Comparison of ENCODE assay signal across 10 cellular contexts in the genomic region with DNA sequence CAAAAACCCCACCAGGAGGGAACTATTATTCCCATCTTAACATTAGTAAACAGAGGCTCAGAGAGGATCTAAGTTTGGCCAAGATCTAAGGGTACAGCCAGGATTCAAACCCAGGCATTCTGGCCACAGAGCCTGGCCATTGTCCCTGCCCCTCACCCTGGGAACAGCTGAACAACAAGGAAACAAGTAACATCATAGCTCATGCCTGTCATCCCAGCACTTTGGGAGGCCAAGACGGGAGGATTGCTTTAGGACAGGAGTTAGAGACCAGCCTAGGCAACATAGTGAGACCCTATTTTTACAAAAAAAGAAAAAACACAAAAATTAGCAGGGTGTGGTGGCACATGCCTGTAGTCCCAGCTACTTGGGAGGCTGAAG. TPM values are rescaled to one million over a fixed set of nuclear protein-coding genes. Genes with fewer than 3 reads are reported as not detected.
A peak's percentile ranks its signal among the peaks of the same experiment; 100 is the strongest.
DNase-seq lines count a peak whose midpoint lies in the region; ATAC-seq and TF ChIP-seq lines count a peak whose summit lies in the region.
"Had no signal": no experiment of that assay in that cellular context is flagged by ENCODE, and none has a peak within 500 bp of the region (broad histone marks: within the 10 kb centered on the region; RNA-seq: fewer than 3 reads in every experiment).

No MANE protein-coding gene starts in this region.

- H3K4me3 ChIP-seq in heart left ventricle (peak overlapping the region in 1 of 12 donors; percentile 28), OCI-LY3 (ENCODE audit: low read length) (peak overlapping the region; percentile 71), esophagus (ENCODE audit: low read depth in 1 of 2, low read length in 2 of 2) (no peak overlapping the region), upper lobe of right lung (no peak overlapping the region)

- TF ChIP-seq CTCF in heart left ventricle (IDR thresholded peaks at IDR 0.05) (no peak), OCI-LY3 (IDR thresholded peaks at IDR 0.05; ENCODE audit: low read depth, low read length) (no peak), upper lobe of right lung (IDR thresholded peaks at IDR 0.05) (no peak)

- DNase-seq in heart left ventricle (no peak), cardiac septum (ENCODE audit: low spot score) (no peak), upper lobe of right lung (no peak), posterior vena cava (ENCODE audit: low spot score) (no peak), pons (ENCODE audit: low spot score) (no peak)
- no peak for DNase-seq in effector CD8-positive, alpha-beta T cell (lab: John Stamatoyannopoulos, UW)
- DNase-seq: activated CD8-positive, alpha-beta memory T cell treated with anti-CD3 and anti-CD28 coated beads for 24 hours; COR-L47 had no signal

- H3K36me3 ChIP-seq in heart left ventricle: no peaks in the 10 kb centered on the region
- H3K36me3 ChIP-seq in OCI-LY3 (replicated peaks; ENCODE audit: low read depth, low read length): peaks cover 39% of the 10 kb centered on the region
- H3K36me3 ChIP-seq in esophagus (ENCODE audit: control insufficient read depth in 2 of 2, insufficient read depth in 2 of 2, low read length in 1 of 2): no peaks in the 10 kb centered on the region
- no peaks in the 10 kb centered on the region for H3K36me3 ChIP-seq in upper lobe of right lung

- peak overlapping the region; percentile 97 for H3K4me2 ChIP-seq in OCI-LY3 (ENCODE audit: low read length)

- H3K79me2 ChIP-seq in OCI-LY3 (ENCODE audit: low read length): peaks cover 100% of the 10 kb centered on the region

- H3K9me3 ChIP-seq in heart left ventricle (no peaks in the 10 kb centered on the region), OCI-LY3 (ENCODE audit: insufficient read depth, low read length) (no peaks in the 10 kb centered on the region), esophagus (ENCODE audit: control insufficient read depth in 2 of 2, insufficient read depth in 1 of 2, low read depth in 1 of 2, low read length in 1 of 2) (no peaks in the 10 kb centered on the region), upper lobe of right lung (no peaks in the 10 kb centered on the region)

- H3K4me1 ChIP-seq in heart left ventricle: peaks cover 0 to 74% (median 10%) of the 10 kb centered on the region in 12 donors
- peaks cover 65% of the 10 kb centered on the region for H3K4me1 ChIP-seq in OCI-LY3 (ENCODE audit: low read length)
- H3K4me1 ChIP-seq in esophagus (ENCODE audit: control insufficient read depth in 2 of 2, insufficient read depth in 2 of 2, low read length in 1 of 2): peaks cover 13 to 18% of the 10 kb centered on the region in 2 donors
- peaks cover 60% of the 10 kb centered on the region for H3K4me1 ChIP-seq in upper lobe of right lung

- intact Hi-C loops in heart left ventricle (cut with DNase I) (no loop called here), cardiac septum (cut with DNase I) (no loop called here), upper lobe of right lung (cut with DNase I) (no loop called here), posterior vena cava (cut with DNase I) (no loop called here)

- no peak for ATAC-seq in heart left ventricle
- no peak for ATAC-seq in upper lobe of right lung

- H3K27ac ChIP-seq in heart left ventricle: peak overlapping the region in 7 of 12 donors; percentile 11 to 86 (median 54)
- H3K27ac ChIP-seq in OCI-LY3 (ENCODE audit: low read length): peak overlapping the region; percentile 94
- peak overlapping the region; percentile 18 to 57 for H3K27ac ChIP-seq in esophagus (ENCODE audit: low read depth in 2 of 2, low read length in 1 of 2)
- peak overlapping the region; percentile 40 for H3K27ac ChIP-seq in upper lobe of right lung

- no peak for TF ChIP-seq POLR2A in heart left ventricle (IDR thresholded peaks at IDR 0.05)

- peaks cover 96% of the 10 kb centered on the region for H4K20me1 ChIP-seq in OCI-LY3 (ENCODE audit: insufficient read depth, low read length)

- 84 to 88% (median 87%) methylated on average over 1 of the region's 1 CpG for WGBS in heart left ventricle, 4 donors
- 84% methylated on average over 1 of the region's 1 CpG for WGBS in esophagus, 2 donors

- peak overlapping the region; percentile 64 for H3K9ac ChIP-seq in OCI-LY3 (ENCODE audit: low read length)

- H3K27me3 ChIP-seq in heart left ventricle (peaks cover 0 to 4% (median 0%) of the 10 kb centered on the region in 9 donors), OCI-LY3 (ENCODE audit: low read depth, low read length) (no peaks in the 10 kb centered on the region), esophagus (ENCODE audit: control insufficient read depth in 1 of 2, insufficient read depth in 2 of 2, low read length in 2 of 2) (no peaks in the 10 kb centered on the region), upper lobe of right lung (no peaks in the 10 kb centered on the region)

- H2AFZ ChIP-seq in OCI-LY3 (ENCODE audit: low read depth, low read length): no peak overlapping the region

RNA-seq across cellular contexts. Expression of a gene that starts 27.6 kb away (rescaled TPM):
- total RNA-seq in heart left ventricle: 1 to 10 TPM in 5 of 9 donors, under 1 TPM in 4; 0.53 to 3.0 (median 1.0) TPM
- polyA plus RNA-seq in heart left ventricle: under 1 TPM; 0.64 to 0.80 TPM
- total RNA-seq in cardiac septum: 1.4 TPM
- polyA plus RNA-seq in esophagus: 10 to 100 TPM in 1 of 2 donors, 1 to 10 TPM in 1; 6.9 to 10.5 TPM
- total RNA-seq in upper lobe of right lung: 24.3 TPM
- total RNA-seq in posterior vena cava: 1 to 10 TPM; 1.1 to 1.5 TPM

Comparison
In these comparisons a context has a peak if more than half of its experiments do, and no peak if none do; other contexts are left out.
1. H3K27ac ChIP-seq: peak in every context shown above with its lines; median percentile 94 in OCI-LY3; 54 in heart left ventricle; 40 in upper lobe of right lung; 38 in esophagus.